In genomic region chr17:41522301-41523224, GRCh38 we compare ENCODE assay signal across 15 cellular contexts. TPM values are rescaled to one million over a fixed set of nuclear protein-coding genes. Genes with fewer than 3 reads are reported as not detected.
A peak's percentile ranks its signal among the peaks of the same experiment; 100 is the strongest.
DNase-seq lines count a peak whose midpoint lies in the region; ATAC-seq, FAIRE-seq and TF ChIP-seq lines count a peak whose summit lies in the region.
"Had no signal": no experiment of that assay in that cellular context is flagged by ENCODE, and none has a peak within 500 bp of the region (broad histone marks: within the 10 kb centered on the region; RNA-seq: fewer than 3 reads in every experiment).

No MANE protein-coding gene starts in this region.

- POLR2A ChIA-PET in Panc1 (lab: Charles Lee), result interaction anchor here (0.7 kb wide), 1 partner anchor 26 kb away, joined by 3 read pairs; no protein-coding TSS in a partner anchor

- in situ Hi-C loops in Panc1 (cut with HindIII; ENCODE audit: low pct_unique_long_range_greater_than_20kb, low sequenced_read_pairs), result no loop called here

- H3K27ac ChIP-seq in GM23338 (ENCODE audit: low read depth), result peak overlapping the region; percentile 69; the same call in 1 of the 2 replicates
- peak overlapping the region; percentile 96 for H3K27ac ChIP-seq in Panc1 (ENCODE audit: low read length)
- H3K27ac ChIP-seq in epithelial cell of prostate, result peak overlapping the region; percentile 98
- peak overlapping the region; percentile 22 to 63 (median 39) for H3K27ac ChIP-seq in pancreas

- no peak for TF ChIP-seq CTCF in GM23338 (conservative IDR thresholded peaks at IDR 0.05; ENCODE audit: low read depth in 2 of 2)
- TF ChIP-seq CTCF in Panc1 (IDR thresholded peaks at IDR 0.05), result no peak
- no peak for TF ChIP-seq CTCF in pancreas (IDR thresholded peaks at IDR 0.05)

- H4K20me1 ChIP-seq in GM23338 (replicated peaks; ENCODE audit: insufficient read depth), result peaks cover 9% of the 10 kb centered on the region; the same call in 1 of the 2 replicates

- H3K27ac Mint-ChIP-seq in GM23338, result 0 out of 2 replicates have a peak overlapping the region, but pooled peaks have one; percentile 52

- no TSS peak for BruUV-seq in Panc1 (replicated peaks; lab: Mats Ljungman, UMichigan)

- H3K27me3 ChIP-seq in GM23338 (ENCODE audit: insufficient read depth) (no peaks in the 10 kb centered on the region), Panc1 (ENCODE audit: control insufficient read depth, insufficient read depth, low read length) (no peaks in the 10 kb centered on the region), pancreas (no peaks in the 10 kb centered on the region)

- peaks cover 12% of the 10 kb centered on the region; the same call in 1 of the 2 replicates for H3K4me1 ChIP-seq in GM23338 (ENCODE audit: insufficient read depth)
- peaks cover 81% of the 10 kb centered on the region for H3K4me1 ChIP-seq in Panc1 (ENCODE audit: control insufficient read depth, insufficient read depth, low read length)
- H3K4me1 ChIP-seq in pancreas, result peaks cover 0 to 6% (median 4%) of the 10 kb centered on the region in 3 donors

- FAIRE-seq in pancreas (lab: Jason Lieb, UNC), result no peak
- FAIRE-seq: GM12891 had no signal

- H3K4me3 ChIP-seq in GM23338 (no peak overlapping the region), Panc1 (ENCODE audit: low read depth in 2 of 2, low read length in 2 of 2) (peak overlapping the region; percentile 2 to 84; a peak in 2 of 4 replicates), pancreas (no peak overlapping the region)

- no peak overlapping the region for H3K4me3 Mint-ChIP-seq in GM23338

- peaks cover 30% of the 10 kb centered on the region for H3K4me1 Mint-ChIP-seq in GM23338

- H3K36me3 ChIP-seq in GM23338 (ENCODE audit: insufficient read depth), result 0 out of 2 replicates have a peak, but pooled peaks cover 9% of the 10 kb centered on the region
- peaks cover 8% of the 10 kb centered on the region for H3K36me3 ChIP-seq in Panc1 (ENCODE audit: control insufficient read depth, insufficient read depth, low read length)
- H3K36me3 ChIP-seq in pancreas, result no peaks in the 10 kb centered on the region

- no peaks in the 10 kb centered on the region for H3K9me3 ChIP-seq in Panc1 (ENCODE audit: control insufficient read depth, insufficient read depth, low read depth, low read length)
- no peaks in the 10 kb centered on the region for H3K9me3 ChIP-seq in pancreas

- H3F3A ChIP-seq in GM23338 (replicated peaks; ENCODE audit: low read depth), result 0 out of 2 replicates have a peak, but pooled peaks cover 4% of the 10 kb centered on the region

- intact Hi-C loops in Panc1 (cut with micrococcal nuclease; ENCODE audit: unreplicated experiment), result loop anchor here (10.0 kb wide), 1 partner anchor 618 kb away; no protein-coding TSS in a partner anchor
- intact Hi-C loops in pancreas (cut with DNase I), result loop anchor here in 1 of 3 donors (10.0 kb wide), 1 partner anchor 618 kb away; no protein-coding TSS in a partner anchor

- peaks cover 11% of the 10 kb centered on the region for H3K79me2 ChIP-seq in GM23338 (replicated peaks; ENCODE audit: insufficient read depth)

- H3K36me3 Mint-ChIP-seq in GM23338 (ENCODE audit: low read depth), result peaks cover 40% of the 10 kb centered on the region

- WGBS in pancreas, 2 donors, result 77 to 84% methylated on average over 12 of the region's 12 CpGs

- ATAC-seq in GM23338, result peak; percentile 7
- peak; percentile 23 for ATAC-seq in Panc1
- peak; percentile 2 to 32 (median 15) for ATAC-seq in pancreas

- CTCF ChIA-PET in Panc1 (lab: Charles Lee), result interaction anchor here (0.5 to 6.0 kb wide), 4 partner anchors 26 to 143 kb away, joined by 3 to 46 read pairs (median 6); no protein-coding TSS in a partner anchor

- H3K4me2 ChIP-seq in GM23338, result no peak overlapping the region

- H3K9me2 ChIP-seq in GM23338 (ENCODE audit: insufficient read depth), result no peaks in the 10 kb centered on the region

- no peak overlapping the region for H2AFZ ChIP-seq in GM23338

- H3K27me3 Mint-ChIP-seq in GM23338 (ENCODE audit: insufficient read depth, low read depth, poor library complexity), result peaks cover 13% of the 10 kb centered on the region

- peak; percentile 18 for DNase-seq in GM23338 (ENCODE audit: low spot score)
- DNase-seq in Panc1 (ENCODE audit: low read depth, low spot score), result no peak
- DNase-seq in epithelial cell of prostate (ENCODE audit: low read depth, low spot score), result peak; percentile 95
- peak in 1 of 6 donors; percentile 23 for DNase-seq in pancreas
- DNase-seq in hepatic stellate cell (ENCODE audit: low spot score), result no peak
- no peak for DNase-seq in NOMO-1 treated with DMSO at 0.1 percent for 48 hours (lab: John Stamatoyannopoulos, UW; ENCODE audit: unreplicated experiment)
- DNase-seq in T-helper 9 cell, result no peak
- no peak for DNase-seq in epidermal melanocyte (ENCODE audit: insufficient read length, low spot score)
- DNase-seq: caudate nucleus; retina; stimulated activated CD4-positive, alpha-beta T cell treated with anti-CD3 and anti-CD28 coated beads, Interleukin-4, amount 100 ng/mL, for 4 hours; stimulated activated naive CD4-positive, alpha-beta T cell treated with Interleukin-2 at 50 U/mL for 16 hours had no signal

- H3K9me3 Mint-ChIP-seq in GM23338, result no peaks in the 10 kb centered on the region; the same call in 2 of the 3 replicates

TF ChIP-seq in GM23338, 12 proteins besides CTCF, POLR2A, EP300 and RAD21 (continues in another document):
- TF ChIP-seq POLR2AphosphoS5 (IDR thresholded peaks at IDR 0.05; ENCODE audit: low read depth), result 0 out of 2 replicates have a peak, but pooled peaks have one; percentile 7

RNA-seq across cellular contexts. Expression of gene KRT15, which starts 3.9 kb away (rescaled TPM):
- 0.03 and 1.2 TPM in 2 replicates for total RNA-seq in GM23338 (2014; rRNA removed; shearing (Covaris generic))
- not detected in 2 replicates for polyA plus RNA-seq in GM23338 (2016; fragmentation: Nextera tagmentation; extraction: Ambion mirVana)
- total RNA-seq in Panc1 (2021; ENCODE audit: unreplicated experiment), result 70.4 TPM
- 88.0 TPM for polyA plus RNA-seq in Panc1 (2012; ENCODE audit: insufficient read length)
- total RNA-seq in pancreas, result 1 to 10 TPM in 2 of 6 donors, under 1 TPM in 4; 0.20 to 1.4 (median 0.43) TPM
- polyA plus RNA-seq in pancreas, result 1 to 10 TPM; 1.1 TPM
- total RNA-seq: activated CD8-positive, alpha-beta memory T cell treated with anti-CD3 and anti-CD28 coated beads for 36 hours had no signal

RNA-seq across cellular contexts. Expression of gene KRT19, which starts 5.5 kb away (rescaled TPM):
- 109 and 134 TPM in 2 replicates for total RNA-seq in GM23338 (2014; rRNA removed; shearing (Covaris generic))
- polyA plus RNA-seq in GM23338 (2016; fragmentation: Nextera tagmentation; extraction: Ambion mirVana), result 105 and 112 TPM in 2 replicates
- 2,383 TPM for total RNA-seq in Panc1 (2021; ENCODE audit: unreplicated experiment)
- polyA plus RNA-seq in Panc1 (2012; ENCODE audit: insufficient read length), result 2,812 TPM
- 100 to 1,000 TPM in 2 of 6 donors, 10 to 100 TPM in 4; 14.2 to 147 (median 47.9) TPM for total RNA-seq in pancreas
- polyA plus RNA-seq in pancreas, result 10 to 100 TPM; 81.5 to 81.9 TPM
- total RNA-seq: activated CD8-positive, alpha-beta memory T cell treated with anti-CD3 and anti-CD28 coated beads for 36 hours had no signal

RNA-seq across cellular contexts. Expression of gene KRT13, which starts 17.2 kb away (rescaled TPM):
- total RNA-seq in GM23338 (2014; rRNA removed; shearing (Covaris generic)), result not detected in 2 replicates
- polyA plus RNA-seq in GM23338 (2016; fragmentation: Nextera tagmentation; extraction: Ambion mirVana), result not detected in 2 replicates
- total RNA-seq in Panc1 (2021; ENCODE audit: unreplicated experiment), result 0.36 TPM
- 3.3 TPM for polyA plus RNA-seq in Panc1 (2012; ENCODE audit: insufficient read length)
- total RNA-seq in pancreas, result under 1 TPM in 1 of 6 donors, not detected in 5; 0.39 TPM
- polyA plus RNA-seq in pancreas, result 10 to 100 TPM in 1 of 2 donors, 1 to 10 TPM in 1; 5.3 to 11.9 TPM
- total RNA-seq: activated CD8-positive, alpha-beta memory T cell treated with anti-CD3 and anti-CD28 coated beads for 36 hours had no signal

RNA-seq across cellular contexts. Expression of gene KRT36, which starts 32.9 kb away (rescaled TPM):
- not detected in 2 replicates for total RNA-seq in GM23338 (2014; rRNA removed; shearing (Covaris generic))
- polyA plus RNA-seq in GM23338 (2016; fragmentation: Nextera tagmentation; extraction: Ambion mirVana), result not detected in 2 replicates
- total RNA-seq in Panc1 (2021; ENCODE audit: unreplicated experiment), result not detected
- polyA plus RNA-seq in Panc1 (2012; ENCODE audit: insufficient read length), result 0.18 TPM
- not detected for total RNA-seq in pancreas
- polyA plus RNA-seq in pancreas, result not detected
- total RNA-seq: activated CD8-positive, alpha-beta memory T cell treated with anti-CD3 and anti-CD28 coated beads for 36 hours had no signal

RNA-seq across cellular contexts. Expression of gene KRT35, which starts 41.6 kb away (rescaled TPM):
- not detected in 2 replicates for total RNA-seq in GM23338 (2014; rRNA removed; shearing (Covaris generic))
- polyA plus RNA-seq in GM23338 (2016; fragmentation: Nextera tagmentation; extraction: Ambion mirVana), result not detected in 2 replicates
- total RNA-seq in Panc1 (2021; ENCODE audit: unreplicated experiment), result not detected
- polyA plus RNA-seq in Panc1 (2012; ENCODE audit: insufficient read length), result not detected
- not detected for total RNA-seq in pancreas
- polyA plus RNA-seq in pancreas, result not detected
- total RNA-seq: activated CD8-positive, alpha-beta memory T cell treated with anti-CD3 and anti-CD28 coated beads for 36 hours had no signal
- polyA plus RNA-seq: BJ had no signal

Comparison
In these comparisons a context has a peak if more than half of its experiments do, and no peak if none do; other contexts are left out.
1. DNase-seq: peak in GM23338 (single experiment) and epithelial cell of prostate (single experiment); none in Panc1 (single experiment), hepatic stellate cell (single experiment), NOMO-1 treated with DMSO at 0.1 percent for 48 hours (single experiment), T-helper 9 cell (single experiment) and epidermal melanocyte (single experiment).
2. H3K27ac ChIP-seq: peak in every context shown above with its lines; median percentile 98 in epithelial cell of prostate; 96 in Panc1; 69 in GM23338; 39 in pancreas.
3. H3K4me3 ChIP-seq: peak in Panc1 (2 of 2); none in GM23338 (single experiment) and pancreas (0 of 4).
4. RNA of gene KRT15, which starts 3.9 kb away (total RNA-seq): 70.4 TPM in Panc1 (single experiment); 0.20 to 1.4 TPM in pancreas and 0.03 to 1.2 TPM in GM23338; every median in the first group is over 10 times any median in the second.
5. RNA of gene KRT19, which starts 5.5 kb away (total RNA-seq): 2,383 TPM in Panc1 (single experiment); 109 to 134 TPM in GM23338 and 14.2 to 147 TPM in pancreas; every median in the first group is over 10 times any median in the second.
6. Peak in every context shown above with its lines, with median percentiles within 50 percentile points of each other: ATAC-seq.